In the genomic region with DNA sequence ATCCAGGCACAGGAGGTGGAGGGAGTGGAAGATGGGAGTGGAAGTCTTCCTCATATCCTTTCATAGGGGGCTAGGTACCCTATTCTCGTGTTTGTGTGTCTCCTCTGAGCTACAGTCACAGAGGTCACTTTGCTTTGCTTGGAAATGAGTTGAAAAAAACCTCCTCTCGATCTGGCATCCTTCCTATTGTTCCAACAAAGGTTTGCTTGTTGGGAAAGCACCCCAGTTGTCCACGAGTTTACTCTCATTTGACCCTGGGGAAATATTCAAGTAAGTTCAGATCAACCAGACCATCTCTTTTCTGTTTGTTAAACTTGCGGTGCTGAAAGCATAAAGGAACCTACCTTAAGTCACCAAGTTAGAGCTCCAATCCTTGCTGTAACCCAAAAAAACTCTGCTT, we compare ENCODE assay signal across 21 cellular contexts.
"Had no signal": no experiment of that assay in that cellular context is flagged by ENCODE, and none has a peak within 500 bp of the region (broad histone marks: within the 10 kb centered on the region; RNA-seq: fewer than 3 reads in every experiment).

No MANE protein-coding gene starts in this region.

- H3K27ac ChIP-seq: coronary artery, dorsolateral prefrontal cortex, heart right ventricle, pancreas, suprapubic skin, thyroid gland, upper lobe of right lung had no signal

- H3K36me3 ChIP-seq: heart right ventricle, pancreas, suprapubic skin, thyroid gland, upper lobe of right lung had no signal

- H3K4me3 ChIP-seq: coronary artery, dorsolateral prefrontal cortex, heart right ventricle, pancreas, suprapubic skin, thyroid gland, upper lobe of right lung had no signal

- H3K36me3 Mint-ChIP-seq: natural killer cell; stimulated activated effector memory CD8-positive, alpha-beta T cell treated with anti-CD3 and anti-CD28 coated beads, Interleukin-12 subunit alpha, Interleukin-12 subunit beta, amount 100 ng/mL, for 72 hours had no signal

- H3K9me3 Mint-ChIP-seq: natural killer cell; stimulated activated effector memory CD8-positive, alpha-beta T cell treated with anti-CD3 and anti-CD28 coated beads, Interleukin-12 subunit alpha, Interleukin-12 subunit beta, amount 100 ng/mL, for 72 hours had no signal

- H3K27me3 ChIP-seq: dorsolateral prefrontal cortex, heart right ventricle, pancreas, suprapubic skin, thyroid gland, upper lobe of right lung had no signal

- DNase-seq: central memory CD4-positive, alpha-beta T cell; dorsolateral prefrontal cortex; effector CD8-positive, alpha-beta T cell; heart right ventricle; hypothalamus; kidney glomerular epithelial cell; mammary epithelial cell; natural killer cell; occipital lobe; pancreas; small intestine; stimulated activated CD4-positive, alpha-beta T cell treated with anti-CD3 and anti-CD28 coated beads, Interleukin-4, amount 100 ng/mL, for 1 hour; stimulated activated CD8-positive, alpha-beta memory T cell treated with anti-CD3 and anti-CD28 coated beads, Interleukin-4, amount 100 ng/mL, for 48 hours; stimulated activated naive CD8-positive, alpha-beta T cell treated with anti-CD3 and anti-CD28 coated beads, Interleukin-15, Interleukin-2, amounts not matched to agents 100 U/mL and 50 U/mL, for 24 hours; thyroid gland; upper lobe of right lung had no signal

- H3K4me3 Mint-ChIP-seq: natural killer cell; neural crest cell; stimulated activated effector memory CD8-positive, alpha-beta T cell treated with anti-CD3 and anti-CD28 coated beads, Interleukin-12 subunit alpha, Interleukin-12 subunit beta, amount 100 ng/mL, for 72 hours had no signal

- H3K9me3 ChIP-seq: heart right ventricle, pancreas, suprapubic skin, thyroid gland, upper lobe of right lung had no signal

- H3K27ac Mint-ChIP-seq: natural killer cell; stimulated activated effector memory CD8-positive, alpha-beta T cell treated with anti-CD3 and anti-CD28 coated beads, Interleukin-12 subunit alpha, Interleukin-12 subunit beta, amount 100 ng/mL, for 72 hours had no signal

- ATAC-seq: heart right ventricle; left lobe of liver; natural killer cell; pancreas; stimulated activated effector memory CD8-positive, alpha-beta T cell treated with anti-CD3 and anti-CD28 coated beads, Interleukin-12 subunit alpha, Interleukin-12 subunit beta, amount 100 ng/mL, for 72 hours; stimulated activated naive CD8-positive, alpha-beta T cell treated with anti-CD3 and anti-CD28 coated beads, Interleukin-15, Interleukin-2, amounts not matched to agents 100 U/mL and 50 U/mL, for 24 hours; upper lobe of right lung had no signal

- H3K4me1 ChIP-seq: pancreas, suprapubic skin, upper lobe of right lung had no signal

- H3K4me1 Mint-ChIP-seq: natural killer cell had no signal
